28 cellular contexts compared by ENCODE assay signal in genomic region chr12:82783456-82783855, GRCh38.
DNase-seq lines count a peak whose midpoint lies in the region; ATAC-seq and TF ChIP-seq lines count a peak whose summit lies in the region.
"Had no signal": no experiment of that assay in that cellular context is flagged by ENCODE, and none has a peak within 500 bp of the region (broad histone marks: within the 10 kb centered on the region; RNA-seq: fewer than 3 reads in every experiment).

No MANE protein-coding gene starts in this region.

- TF ChIP-seq POLR2A in tibial nerve (IDR thresholded peaks at IDR 0.05), result no peak

- H3K4me2 ChIP-seq in Karpas-422 (ENCODE audit: low read depth, low read length, poor library complexity, severe bottlenecking), result no peak overlapping the region
- H3K4me2 ChIP-seq in trophoblast cell (ENCODE audit: low read length), result no peak overlapping the region
- H3K4me2 ChIP-seq: BLaER1 treated with 17β-estradiol and CSF1 and Interleukin-3, amounts not matched to agents 10 nM and 100 nM had no signal

- no peak overlapping the region for H3K14ac ChIP-seq in trophoblast cell (ENCODE audit: low read length)

- H4K20me1 ChIP-seq in Karpas-422 (ENCODE audit: insufficient read depth, low read depth, low read length), result no peaks in the 10 kb centered on the region
- H4K20me1 ChIP-seq: BLaER1 treated with 17β-estradiol and CSF1 and Interleukin-3, amounts not matched to agents 10 nM and 100 nM had no signal

- TF ChIP-seq CTCF in brain (conservative IDR thresholded peaks at IDR 0.05) (no peak), nephron (IDR thresholded peaks at IDR 0.05; ENCODE audit: unreplicated experiment in 3 of 3) (no peak), tibial nerve (IDR thresholded peaks at IDR 0.05) (no peak), chondrocyte (IDR thresholded peaks at IDR 0.05) (no peak)

- no peak overlapping the region for H3K4me3 ChIP-seq in Karpas-422 (ENCODE audit: low read length)
- H3K4me3 ChIP-seq in tibial nerve, result no peak overlapping the region
- H3K4me3 ChIP-seq in trophoblast cell (ENCODE audit: low read depth, low read length), result no peak overlapping the region
- H3K4me3 ChIP-seq: BLaER1 treated with 17β-estradiol and CSF1 and Interleukin-3, amounts not matched to agents 10 nM and 100 nM; GM12878; GM23248; K562; MG63; SJSA1 had no signal

- peak overlapping the region in 3 of 5 experiments; percentile 23 to 58 (median 40) for H3K27ac Mint-ChIP-seq in brain
- peak overlapping the region in 2 of 3 experiments; percentile 40 to 66 for H3K27ac Mint-ChIP-seq in nephron
- H3K27ac Mint-ChIP-seq in chondrocyte (ENCODE audit: unreplicated experiment), result no peak overlapping the region
- H3K27ac Mint-ChIP-seq: CD4-positive, alpha-beta memory T cell had no signal

- peaks cover 67% of the 10 kb centered on the region for H3K4me1 Mint-ChIP-seq in brain
- peaks cover 8% of the 10 kb centered on the region for H3K4me1 Mint-ChIP-seq in nephron
- peaks cover 6% of the 10 kb centered on the region for H3K4me1 Mint-ChIP-seq in chondrocyte (ENCODE audit: low read depth)
- H3K4me1 Mint-ChIP-seq: CD4-positive, alpha-beta memory T cell had no signal

- H3K36me3 ChIP-seq in Karpas-422 (ENCODE audit: insufficient read depth, low read length) (no peaks in the 10 kb centered on the region), tibial nerve (no peaks in the 10 kb centered on the region), trophoblast cell (ENCODE audit: control insufficient read depth in 1 of 2, insufficient read depth in 2 of 2, low read length in 2 of 2) (no peaks in the 10 kb centered on the region)
- H3K36me3 ChIP-seq: BLaER1 treated with 17β-estradiol and CSF1 and Interleukin-3, amounts not matched to agents 10 nM and 100 nM; MG63; SJSA1 had no signal

- H2BK5ac ChIP-seq in trophoblast cell (ENCODE audit: low read depth, low read length, poor library complexity), result no peak overlapping the region

- peak overlapping the region; percentile 69; the same call in 1 of the 2 replicates for H2AFZ ChIP-seq in Karpas-422 (ENCODE audit: low read length)
- H2AFZ ChIP-seq in trophoblast cell (ENCODE audit: insufficient read depth, low read length, poor library complexity), result no peak overlapping the region
- H2AFZ ChIP-seq: GM23248 had no signal

- H3K27me3 ChIP-seq in Karpas-422 (ENCODE audit: low read length) (no peaks in the 10 kb centered on the region), tibial nerve (no peaks in the 10 kb centered on the region), trophoblast cell (ENCODE audit: insufficient read depth, low read length) (no peaks in the 10 kb centered on the region)
- H3K27me3 ChIP-seq: BLaER1 treated with 17β-estradiol and CSF1 and Interleukin-3, amounts not matched to agents 10 nM and 100 nM; MG63; SJSA1 had no signal

- no peak for ATAC-seq in HG03342 (IDR thresholded peaks at IDR 0.05; ENCODE audit: unreplicated experiment)
- ATAC-seq: GM12878, K562 had no signal

- H3K79me2 ChIP-seq in Karpas-422 (ENCODE audit: low read length), result no peaks in the 10 kb centered on the region
- H3K79me2 ChIP-seq in trophoblast cell (ENCODE audit: control insufficient read depth, insufficient read depth, low read length, poor library complexity), result no peaks in the 10 kb centered on the region

- H4K91ac ChIP-seq in trophoblast cell (ENCODE audit: low read depth, low read length), result no peak overlapping the region

- DNase-seq in Karpas-422 (peak; percentile 47), tibial nerve (ENCODE audit: low spot score in 2 of 2) (no peak), trophoblast cell (no peak), chondrocyte (ENCODE audit: low spot score) (no peak)
- DNase-seq: AML-193; CD4-positive, alpha-beta memory T cell; COR-L47; DMS53; GDM1; GM23248; H7; MG63; NCI-H1105 treated with DMSO at 0.1 percent for 48 hours; NCI-H146; NCI-H1930; NCI-H446; NCI-H524 treated with DMSO at 0.1 percent for 48 hours; NCI-H82; NK-92 treated with Interleukin-12 subunit alpha and Interleukin-12 subunit beta, amount 100 ng/mL, for 24 hours; Right ventricle myocardium superior; RPMI8226 had no signal

- no peak overlapping the region for H2AK5ac ChIP-seq in trophoblast cell (ENCODE audit: low read length)

- TF ChIP-seq EP300 in tibial nerve (IDR thresholded peaks at IDR 0.05), result no peak

- peaks cover 0 to 4% (median 0%) of the 10 kb centered on the region in 5 experiments for H3K9me3 Mint-ChIP-seq in brain
- H3K9me3 Mint-ChIP-seq in nephron, result no peaks in the 10 kb centered on the region
- no peaks in the 10 kb centered on the region for H3K9me3 Mint-ChIP-seq in chondrocyte (ENCODE audit: low read depth)

- H3K9me3 ChIP-seq in Karpas-422 (ENCODE audit: low read length) (no peaks in the 10 kb centered on the region), tibial nerve (no peaks in the 10 kb centered on the region), trophoblast cell (ENCODE audit: insufficient read depth, low read depth, low read length) (no peaks in the 10 kb centered on the region)
- H3K9me3 ChIP-seq: BLaER1 treated with 17β-estradiol and CSF1 and Interleukin-3, amounts not matched to agents 10 nM and 100 nM; MG63; SJSA1 had no signal

- no peak overlapping the region for H4K12ac ChIP-seq in trophoblast cell (ENCODE audit: low read depth, low read length)

- H3K4me1 ChIP-seq in Karpas-422 (ENCODE audit: low read length) (peaks cover 10% of the 10 kb centered on the region), tibial nerve (peaks cover 0 to 22% (median 8%) of the 10 kb centered on the region in 4 donors), trophoblast cell (ENCODE audit: control insufficient read depth in 1 of 2, insufficient read depth in 2 of 2, low read length in 2 of 2) (peaks cover 0 to 3% of the 10 kb centered on the region in 2 experiments)
- H3K4me1 ChIP-seq: BLaER1 treated with 17β-estradiol and CSF1 and Interleukin-3, amounts not matched to agents 10 nM and 100 nM; SJSA1 had no signal

- no peak overlapping the region for H3K23ac ChIP-seq in trophoblast cell (ENCODE audit: low read length)

- H3K27me3 Mint-ChIP-seq in brain (peaks cover 7% of the 10 kb centered on the region), nephron (ENCODE audit: low read depth) (no peaks in the 10 kb centered on the region), chondrocyte (ENCODE audit: low read depth) (no peaks in the 10 kb centered on the region)
- H3K27me3 Mint-ChIP-seq: CD4-positive, alpha-beta memory T cell had no signal

- no peak overlapping the region for H3K27ac ChIP-seq in Karpas-422 (ENCODE audit: low read length)
- peak overlapping the region in 3 of 4 donors; percentile 8 to 94 (median 89) for H3K27ac ChIP-seq in tibial nerve
- no peak overlapping the region for H3K27ac ChIP-seq in trophoblast cell (ENCODE audit: low read depth, low read length)
- H3K27ac ChIP-seq: BLaER1 treated with 17β-estradiol and CSF1 and Interleukin-3, amounts not matched to agents 10 nM and 100 nM; GM23248; SJSA1 had no signal

- 73 to 76% methylated on average over 2 of the region's 2 CpGs for WGBS in tibial nerve, 2 donors
- WGBS in trophoblast cell (ENCODE audit: extremely low coverage, insufficient coverage, insufficient read length), result no CpG with 5 or more reads among the region's 2 CpGs

- no peak overlapping the region for H3K4ac ChIP-seq in trophoblast cell (ENCODE audit: low read depth, low read length)

- H3K79me1 ChIP-seq in trophoblast cell (ENCODE audit: low read length), result no peaks in the 10 kb centered on the region

- H3K9ac ChIP-seq in Karpas-422 (ENCODE audit: low read length) (no peak overlapping the region), trophoblast cell (ENCODE audit: low read length) (no peak overlapping the region)
- H3K9ac ChIP-seq: BLaER1 treated with 17β-estradiol and CSF1 and Interleukin-3, amounts not matched to agents 10 nM and 100 nM; GM23248 had no signal

- H3K4me3 Mint-ChIP-seq in brain (no peak overlapping the region), nephron (no peak overlapping the region), chondrocyte (ENCODE audit: unreplicated experiment) (no peak overlapping the region)
- H3K4me3 Mint-ChIP-seq: CD4-positive, alpha-beta memory T cell had no signal

- H3K18ac ChIP-seq in trophoblast cell (ENCODE audit: low read length), result no peak overlapping the region

- H3K36me3 Mint-ChIP-seq in brain, result peaks cover 9% of the 10 kb centered on the region
- H3K36me3 Mint-ChIP-seq in nephron (ENCODE audit: low read depth), result peaks cover 4% of the 10 kb centered on the region
- H3K36me3 Mint-ChIP-seq in chondrocyte (ENCODE audit: low read depth), result no peaks in the 10 kb centered on the region
- H3K36me3 Mint-ChIP-seq: CD4-positive, alpha-beta memory T cell had no signal

- no peak overlapping the region for H2BK120ac ChIP-seq in trophoblast cell (ENCODE audit: insufficient read depth, low read length, poor library complexity)

- H3K9me2 ChIP-seq in Karpas-422 (replicated peaks; ENCODE audit: insufficient read depth, low read length), result no peaks in the 10 kb centered on the region

- H4K8ac ChIP-seq in trophoblast cell (ENCODE audit: low read depth, low read length), result no peak overlapping the region

- H2BK12ac ChIP-seq in trophoblast cell (ENCODE audit: low read length), result no peak overlapping the region

Comparison
In these comparisons a context has a peak if more than half of its experiments do, and no peak if none do; other contexts are left out.
1. H3K27ac ChIP-seq: peak in tibial nerve (3 of 4); none in Karpas-422 (single experiment) and trophoblast cell (single experiment).